Comparison of ENCODE assay signal across 27 cellular contexts in the genomic region with DNA sequence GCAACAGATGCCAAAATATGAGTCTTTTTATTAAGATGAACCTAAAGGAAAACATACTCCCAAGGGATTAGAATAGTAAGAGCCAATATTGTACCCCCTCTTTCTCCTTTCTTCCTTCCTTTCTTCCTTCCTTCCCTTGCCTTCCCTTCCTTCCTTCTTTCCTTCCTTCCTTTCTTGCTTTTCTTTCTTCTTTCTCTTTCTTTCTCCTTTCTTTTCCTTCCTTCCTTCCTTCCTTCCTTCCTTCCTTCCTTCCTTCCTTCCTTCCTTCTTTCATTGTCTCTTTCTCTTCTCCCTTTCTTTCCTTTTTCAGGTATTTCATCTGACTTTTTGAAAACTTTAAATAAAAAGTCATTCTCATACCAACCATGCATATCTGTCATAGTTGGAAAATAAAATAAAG.
"Had no signal": no experiment of that assay in that cellular context is flagged by ENCODE, and none has a peak within 500 bp of the region (broad histone marks: within the 10 kb centered on the region; RNA-seq: fewer than 3 reads in every experiment).

No MANE protein-coding gene starts in this region.

- H3K27ac ChIP-seq: stomach, suprapubic skin, testis, thoracic aorta, thyroid gland, tibial artery, tibial nerve, transverse colon, upper lobe of left lung, upper lobe of right lung, uterus, vagina had no signal

- ATAC-seq: stimulated activated effector memory CD8-positive, alpha-beta T cell treated with anti-CD3 and anti-CD28 coated beads, Interleukin-12 subunit alpha, Interleukin-12 subunit beta, amount 100 ng/mL, for 72 hours; stimulated activated memory B cell treated with anti-CD40 and anti-IgM and Interleukin-4, amounts not matched to agents 10 μg/mL and 1 μg/mL and 100 μg/mL, for 72 hours; stimulated activated naive B cell treated with anti-CD40 and anti-IgM and Interleukin-4, amounts not matched to agents 10 μg/mL and 1 μg/mL and 100 μg/mL, for 72 hours; stimulated activated naive CD8-positive, alpha-beta T cell treated with anti-CD3 and anti-CD28 coated beads, Interleukin-15, amount 100 ng/mL, for 72 hours; stimulated activated naive CD8-positive, alpha-beta T cell treated with anti-CD3 and anti-CD28 coated beads, Interleukin-15, Interleukin-2, amounts not matched to agents 100 U/mL and 50 U/mL, for 24 hours; upper lobe of right lung had no signal

- H3K27me3 ChIP-seq: stomach, suprapubic skin, testis, thyroid gland, tibial artery, tibial nerve, transverse colon, upper lobe of left lung, upper lobe of right lung, uterus, vagina had no signal

- DNase-seq: stimulated activated CD4-positive, alpha-beta T cell treated with anti-CD3 and anti-CD28 coated beads, Interleukin-2, amount 100 ng/mL, for 48 hours; stimulated activated CD4-positive, alpha-beta T cell treated with anti-CD3 and anti-CD28 coated beads, Interleukin-4, amount 100 ng/mL, for 1 hour; stimulated activated CD4-positive, alpha-beta T cell treated with anti-CD3 and anti-CD28 coated beads, Interleukin-4, amount 100 ng/mL, for 24 hours; stimulated activated CD4-positive, alpha-beta T cell treated with anti-CD3 and anti-CD28 coated beads, Interleukin-4, amount 100 ng/mL, for 4 hours; stimulated activated CD8-positive, alpha-beta memory T cell treated with anti-CD3 and anti-CD28 coated beads, Interleukin-4, amount 100 ng/mL, for 48 hours; stimulated activated naive B cell treated with anti-CD40 and anti-IgM and Interleukin-4, amounts not matched to agents 10 μg/mL and 1 μg/mL and 100 μg/mL, for 72 hours; stimulated activated naive CD4-positive, alpha-beta T cell; stimulated activated naive CD4-positive, alpha-beta T cell treated with Interleukin-2 at 50 U/mL for 16 hours; stimulated activated naive CD8-positive, alpha-beta T cell treated with anti-CD3 and anti-CD28 coated beads, Interleukin-15, amount 100 ng/mL, for 72 hours; stimulated activated naive CD8-positive, alpha-beta T cell treated with anti-CD3 and anti-CD28 coated beads, Interleukin-15, Interleukin-2, amounts not matched to agents 100 U/mL and 50 U/mL, for 24 hours; stomach; substantia nigra; testis; thyroid gland; tibial artery; transverse colon; trophoblast cell; upper lobe of left lung; upper lobe of right lung; uterus had no signal

- FAIRE-seq: urothelium cell line had no signal

- H3K4me3 ChIP-seq: stomach, suprapubic skin, testis, thoracic aorta, thyroid gland, tibial artery, tibial nerve, transverse colon, upper lobe of left lung, upper lobe of right lung, uterus, vagina had no signal

- H3K36me3 ChIP-seq: stomach, suprapubic skin, thoracic aorta, thyroid gland, tibial artery, tibial nerve, transverse colon, upper lobe of left lung, upper lobe of right lung, uterus, vagina had no signal

- H3K4me1 ChIP-seq: stomach, suprapubic skin, testis, thyroid gland, tibial artery, tibial nerve, transverse colon, upper lobe of left lung, upper lobe of right lung, uterus, vagina had no signal

- H3K9me3 ChIP-seq: suprapubic skin, testis, thoracic aorta, thyroid gland, tibial artery, tibial nerve, transverse colon, upper lobe of left lung, upper lobe of right lung, uterus, vagina had no signal
